Comparison of ENCODE assay signal across 8 cellular contexts in the genomic region with DNA sequence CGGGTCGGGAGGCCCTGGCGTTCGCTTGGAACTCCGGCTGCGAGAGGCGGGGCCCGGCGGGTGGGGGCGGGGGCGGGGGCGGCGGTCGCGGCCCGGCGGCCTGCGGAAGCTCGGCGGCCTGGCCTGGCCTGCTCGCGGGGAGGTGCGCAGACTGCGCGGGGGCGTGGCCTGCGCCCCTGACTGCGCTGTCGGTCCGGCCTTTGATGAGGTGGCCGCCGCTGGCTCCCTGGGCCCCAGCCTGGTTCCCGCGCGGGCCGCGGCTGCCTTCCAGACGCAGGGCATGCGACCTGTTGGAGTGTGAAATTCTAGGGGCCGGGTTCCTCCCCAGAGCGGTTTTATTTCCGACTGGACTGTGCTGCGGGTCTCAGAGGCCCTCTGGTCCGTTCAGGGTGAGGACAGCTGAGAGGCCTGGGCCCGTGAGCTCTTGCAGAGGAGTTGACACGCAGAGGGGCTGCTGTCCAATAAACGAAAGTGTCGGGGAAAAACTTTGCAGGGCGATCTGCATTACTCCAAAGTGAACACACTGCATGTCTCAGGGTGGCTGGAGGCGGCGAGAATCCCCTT. TPM values are rescaled to one million over a fixed set of nuclear protein-coding genes. Genes with fewer than 3 reads are reported as not detected.
DNase-seq lines count a peak whose midpoint lies in the region; ATAC-seq and TF ChIP-seq lines count a peak whose summit lies in the region.

No MANE protein-coding gene starts in this region.

- DNase-seq in DMS79 treated with DMSO at 0.1 percent for 48 hours (lab: John Stamatoyannopoulos, UW) (peak; percentile 59), HUDEP-2 (lab: John Stamatoyannopoulos, UW; ENCODE audit: unreplicated experiment in 76 of 76) (peak in 72 of 76 experiments; percentile 9 to 85 (median 66)), SHP77 treated with DMSO at 0.1 percent for 48 hours (lab: John Stamatoyannopoulos, UW) (peak; percentile 65), globus pallidus (ENCODE audit: low spot score) (peak; percentile 68), omental fat pad (ENCODE audit: low spot score) (peak; percentile 27), thoracic aorta (ENCODE audit: low spot score) (peak; percentile 45)
- DNase-seq in activated naive CD4-positive, alpha-beta T cell treated with anti-CD3 and anti-CD28 coated beads, Interleukin-2, amount 50 U/mL, for 16 hours: peak; percentile 62

- no peaks in the 10 kb centered on the region for H3K27me3 ChIP-seq in thoracic aorta (replicated peaks; ENCODE audit: insufficient read depth)

- H3K9me3 ChIP-seq in thoracic aorta: no peaks in the 10 kb centered on the region

- TF ChIP-seq CTCF in omental fat pad (IDR thresholded peaks at IDR 0.05) (no peak), thoracic aorta (IDR thresholded peaks at IDR 0.05) (no peak)

- H3K27ac ChIP-seq in thoracic aorta: peak overlapping the region; percentile 96

- ATAC-seq in GM21423 (IDR thresholded peaks at IDR 0.05; ENCODE audit: unreplicated experiment) (peak; percentile 70), omental fat pad (ENCODE audit: low FRiP score) (peak; percentile 94), thoracic aorta (ENCODE audit: insufficient number of reproducible peaks, low FRiP score, low read depth) (peak; percentile 85)

- H3K36me3 ChIP-seq in thoracic aorta: peaks cover 9% of the 10 kb centered on the region

- H3K4me1 ChIP-seq in thoracic aorta (ENCODE audit: control insufficient read depth in 1 of 2, low read depth in 2 of 2): peaks cover 22 to 42% of the 10 kb centered on the region in 2 donors

- H3K4me3 ChIP-seq in thoracic aorta: peak overlapping the region; percentile 95

RNA-seq across cellular contexts. Expression of a gene that starts 0.6 kb away (rescaled TPM):
- total RNA-seq in omental fat pad (10 to 100 TPM; 65.6 to 75.5 (median 71.8) TPM), thoracic aorta (10 to 100 TPM; 61.5 to 77.7 TPM)

RNA-seq across cellular contexts. Expression of a gene that starts 13.1 kb away (rescaled TPM):
- total RNA-seq in omental fat pad (1 to 10 TPM in 2 of 4 donors, under 1 TPM in 1, not detected in 1; 0.75 to 1.8 (median 1.3) TPM), thoracic aorta (under 1 TPM in 1 of 2 donors, not detected in 1; 0.68 TPM)

RNA-seq across cellular contexts. Expression of a gene that starts 19.7 kb away (rescaled TPM):
- total RNA-seq in omental fat pad (10 to 100 TPM; 44.6 to 71.9 (median 60.4) TPM), thoracic aorta (10 to 100 TPM; 50.2 to 50.4 TPM)

RNA-seq across cellular contexts. Expression of a gene that starts 48.5 kb away (rescaled TPM):
- 10 to 100 TPM in 2 of 4 donors, 1 to 10 TPM in 2; 8.2 to 17.2 (median 11.1) TPM for total RNA-seq in omental fat pad
- total RNA-seq in thoracic aorta: 10 to 100 TPM; 10.7 to 10.9 TPM

RNA-seq across cellular contexts. Expression of a gene that starts 58.6 kb away (rescaled TPM):
- 100 to 1,000 TPM in 3 of 4 donors, 10 to 100 TPM in 1; 92.6 to 116 (median 105) TPM for total RNA-seq in omental fat pad
- 100 to 1,000 TPM in 1 of 2 donors, 10 to 100 TPM in 1; 84.4 to 133 TPM for total RNA-seq in thoracic aorta

Comparison
In these comparisons a context has a peak if more than half of its experiments do, and no peak if none do; other contexts are left out.
1. Peak in every context shown above with its lines: DNase-seq, ATAC-seq, H3K4me3 ChIP-seq and H3K27ac ChIP-seq.